ENCODE assay signal across 31 cellular contexts in the genomic region with DNA sequence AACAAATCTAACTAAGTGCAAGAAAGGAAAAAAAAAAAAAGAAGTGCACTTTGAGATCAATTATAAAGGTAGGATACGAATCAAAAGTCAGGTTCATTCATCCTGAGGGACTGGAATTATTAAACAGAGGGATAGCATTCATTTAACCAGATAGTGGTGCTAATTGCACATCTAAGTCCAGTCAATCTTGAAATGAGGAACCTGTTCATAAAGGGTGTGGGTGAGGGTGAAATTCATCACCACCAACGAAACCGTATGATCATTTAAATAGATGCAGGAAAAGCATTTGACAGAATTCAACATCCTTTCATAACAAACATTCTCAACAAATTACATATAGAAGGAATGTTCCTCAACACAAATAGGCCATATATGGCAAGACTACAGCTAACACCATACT. TPM values are rescaled to one million over a fixed set of nuclear protein-coding genes. Genes with fewer than 3 reads are reported as not detected.
DNase-seq lines count a peak whose midpoint lies in the region; ATAC-seq, FAIRE-seq and TF ChIP-seq lines count a peak whose summit lies in the region.
"Had no signal": no experiment of that assay in that cellular context is flagged by ENCODE, and none has a peak within 500 bp of the region (broad histone marks: within the 10 kb centered on the region; RNA-seq: fewer than 3 reads in every experiment).

No MANE protein-coding gene starts in this region.

- H3K79me2 ChIP-seq in GM12878 (ENCODE audit: control insufficient read depth, insufficient read depth, low read length) (peaks cover 42% of the 10 kb centered on the region), OCI-LY7 (ENCODE audit: insufficient read depth, low read depth, low read length) (peaks cover 56% of the 10 kb centered on the region)

- no peak for ATAC-seq in GM12878
- ATAC-seq in GM19463 (IDR thresholded peaks at IDR 0.05; ENCODE audit: unreplicated experiment) = no peak

- H3K9me3 ChIP-seq in GM12878 (replicated peaks; ENCODE audit: control insufficient read depth, insufficient read depth, low read length) = peaks cover 5% of the 10 kb centered on the region; the same call in 2 of the 3 replicates
- peaks cover 12% of the 10 kb centered on the region; the same call in 1 of the 2 replicates for H3K9me3 ChIP-seq in OCI-LY7 (ENCODE audit: low read length)
- H3K9me3 ChIP-seq: HAP-1 had no signal

- peaks cover 1 to 20% of the 10 kb centered on the region in 2 experiments for H3K36me3 ChIP-seq in GM12878 (ENCODE audit: control insufficient read depth in 2 of 2, insufficient read depth in 2 of 2, low read length in 1 of 2)
- peaks cover 66% of the 10 kb centered on the region for H3K36me3 ChIP-seq in OCI-LY7 (ENCODE audit: insufficient read depth, low read length)
- H3K36me3 ChIP-seq: HAP-1, WERI-Rb-1 had no signal

- FAIRE-seq in GM12878 (lab: Jason Lieb, UNC) = no peak
- FAIRE-seq: G401.6, HTR-8/SVneo had no signal

- in situ Hi-C loops in GM12878 (cut with MboI) = no loop called here

- H3K9me3 Mint-ChIP-seq in activated naive CD8-positive, alpha-beta T cell (ENCODE audit: low read depth) = no peaks in the 10 kb centered on the region
- peaks cover 3% of the 10 kb centered on the region for H3K9me3 Mint-ChIP-seq in activated naive CD8-positive, alpha-beta T cell treated with anti-CD3 and anti-CD28 coated beads for 36 hours

- CTCF ChIA-PET in GM12878 (lab: Yijun Ruan, JAX) (interaction anchor here (1.4 kb wide), 1 partner anchor 162 kb away, joined by 4 read pairs; no protein-coding TSS in a partner anchor), OCI-LY7 (lab: Charles Lee; ENCODE audit: unreplicated experiment) (no interaction called here)

- no peak overlapping the region for H3K9ac ChIP-seq in GM12878 (ENCODE audit: control insufficient read depth, insufficient read depth, low read length)

- H3K4me3 ChIP-seq in GM12878 (no peak overlapping the region), dorsolateral prefrontal cortex (no peak overlapping the region), OCI-LY7 (ENCODE audit: low read depth, low read length, poor library complexity, severe bottlenecking) (no peak overlapping the region)
- H3K4me3 ChIP-seq: HAP-1, lung, PC-9 had no signal

- no peaks in the 10 kb centered on the region for H3K27me3 Mint-ChIP-seq in activated naive CD8-positive, alpha-beta T cell
- H3K27me3 Mint-ChIP-seq in activated naive CD8-positive, alpha-beta T cell treated with anti-CD3 and anti-CD28 coated beads for 36 hours = no peaks in the 10 kb centered on the region
- H3K27me3 Mint-ChIP-seq: activated CD4-positive, alpha-beta memory T cell treated with anti-CD3 and anti-CD28 coated beads for 36 hours had no signal

- H3K36me3 Mint-ChIP-seq in activated naive CD8-positive, alpha-beta T cell = peaks cover 17% of the 10 kb centered on the region
- peaks cover 36% of the 10 kb centered on the region for H3K36me3 Mint-ChIP-seq in activated naive CD8-positive, alpha-beta T cell treated with anti-CD3 and anti-CD28 coated beads for 36 hours

- 0 out of 2 replicates have a peak overlapping the region, but pooled peaks have one; percentile 28 for H3K4me2 ChIP-seq in GM12878 (ENCODE audit: control insufficient read depth, insufficient read depth)
- no peak overlapping the region for H3K4me2 ChIP-seq in OCI-LY7 (ENCODE audit: low read length)
- H3K4me2 ChIP-seq: PC-9 had no signal

- H2AFZ ChIP-seq in GM12878 (ENCODE audit: control insufficient read depth, low read depth, low read length) (no peak overlapping the region), OCI-LY7 (ENCODE audit: low read length) (no peak overlapping the region)
- H2AFZ ChIP-seq: PC-9 had no signal

- H3K27ac Mint-ChIP-seq in activated naive CD8-positive, alpha-beta T cell = peak overlapping the region; percentile 16
- no peak overlapping the region for H3K27ac Mint-ChIP-seq in activated naive CD8-positive, alpha-beta T cell treated with anti-CD3 and anti-CD28 coated beads for 36 hours
- H3K27ac Mint-ChIP-seq: activated CD4-positive, alpha-beta memory T cell treated with anti-CD3 and anti-CD28 coated beads for 36 hours had no signal

- intact Hi-C loops in GM12878 (cut with micrococcal nuclease; ENCODE audit: unreplicated experiment) (loop anchor here (5.0 to 10.0 kb wide), 5 partner anchors 52 to 215 kb away; partner anchors contain the start of genes ARNT, CERS2 and ENSA), dorsolateral prefrontal cortex (cut with DNase I) (no loop called here), OCI-LY7 (cut with micrococcal nuclease; ENCODE audit: unreplicated experiment) (no loop called here)

- no peak for TF ChIP-seq POLR2A in GM12878 (IDR thresholded peaks at IDR 0.05; ENCODE audit: low read depth, low read length)

- H3K9me2 ChIP-seq in OCI-LY7 (ENCODE audit: insufficient read depth, low read length) = no peaks in the 10 kb centered on the region

- H3K4me1 ChIP-seq in GM12878 (ENCODE audit: control insufficient read depth, insufficient read depth, low read length) (peaks cover 6% of the 10 kb centered on the region), OCI-LY7 (ENCODE audit: insufficient read depth, low read length, poor library complexity, severe bottlenecking) (peaks cover 17% of the 10 kb centered on the region)
- H3K4me1 ChIP-seq: HAP-1 had no signal

- H3K4me3 Mint-ChIP-seq in activated naive CD8-positive, alpha-beta T cell = no peak overlapping the region
- no peak overlapping the region for H3K4me3 Mint-ChIP-seq in activated naive CD8-positive, alpha-beta T cell treated with anti-CD3 and anti-CD28 coated beads for 36 hours
- H3K4me3 Mint-ChIP-seq: activated CD4-positive, alpha-beta memory T cell treated with anti-CD3 and anti-CD28 coated beads for 36 hours had no signal

- no peak overlapping the region for H3K27ac ChIP-seq in GM12878 (ENCODE audit: control insufficient read depth, insufficient read depth)
- no peak overlapping the region for H3K27ac ChIP-seq in dorsolateral prefrontal cortex
- no peak overlapping the region for H3K27ac ChIP-seq in OCI-LY7 (ENCODE audit: low read depth, low read length, poor library complexity, severe bottlenecking)
- H3K27ac ChIP-seq: C4-2B, epithelial cell of prostate, PC-9, WERI-Rb-1 had no signal

- SMC1A ChIA-PET in GM12878 (lab: Charles Lee; ENCODE audit: uncharacterized antibody, unreplicated experiment) = interaction anchor here (1.3 kb wide), 1 partner anchor 11 kb away, joined by 5 read pairs; no protein-coding TSS in a partner anchor

- no peaks in the 10 kb centered on the region; the same call in 1 of the 2 replicates for H4K20me1 ChIP-seq in GM12878 (ENCODE audit: control insufficient read depth, insufficient read depth)
- no peaks in the 10 kb centered on the region for H4K20me1 ChIP-seq in OCI-LY7 (ENCODE audit: insufficient read depth, low read length)

- TF ChIP-seq EP300 in GM12878 (IDR thresholded peaks at IDR 0.05; ENCODE audit: borderline replicate concordance in 1 of 2, control insufficient read depth in 1 of 2, low read depth in 2 of 2, low read length in 2 of 2) = no peak

- no peak for TF ChIP-seq CTCF in GM12878 (IDR thresholded peaks at IDR 0.05 in 2 of 3, conservative IDR thresholded peaks at IDR 0.05 in 1 of 3; ENCODE audit: control insufficient read depth in 2 of 3, extremely low read depth in 1 of 3, insufficient read depth in 1 of 3, low read depth in 3 of 3, low read length in 3 of 3)
- TF ChIP-seq CTCF in dorsolateral prefrontal cortex (IDR thresholded peaks at IDR 0.05 in 54 of 56, conservative IDR thresholded peaks at IDR 0.05 in 2 of 56; ENCODE audit: low read depth in 1 of 56, partially characterized antibody in 56 of 56) = no peak
- TF ChIP-seq CTCF in OCI-LY7 (conservative IDR thresholded peaks at IDR 0.05; ENCODE audit: low read length) = no peak

- peaks cover 39% of the 10 kb centered on the region for H3K4me1 Mint-ChIP-seq in activated naive CD8-positive, alpha-beta T cell (ENCODE audit: low read depth)
- H3K4me1 Mint-ChIP-seq in activated naive CD8-positive, alpha-beta T cell treated with anti-CD3 and anti-CD28 coated beads for 36 hours = peaks cover 29% of the 10 kb centered on the region

- TF ChIP-seq RAD21 in GM12878 (IDR thresholded peaks at IDR 0.05; ENCODE audit: insufficient read depth, low read depth, low read length) = 0 out of 2 replicates have a peak, but pooled peaks have one; percentile 20

- no peak for DNase-seq in activated naive CD8-positive, alpha-beta T cell treated with anti-CD3 and anti-CD28 coated beads for 36 hours
- DNase-seq in NOMO-1 treated with dmso at 0.1 percent for 144 hours (lab: John Stamatoyannopoulos, UW; ENCODE audit: unreplicated experiment) (peak; percentile 26), GM12878 (ENCODE audit: low read depth, low spot score) (no peak), cerebellar cortex (ENCODE audit: low spot score) (no peak), dorsolateral prefrontal cortex (no peak), OCI-LY7 (ENCODE audit: low spot score) (no peak)
- DNase-seq: activated CD4-positive, alpha-beta memory T cell treated with anti-CD3 and anti-CD28 coated beads for 36 hours; activated naive CD4-positive, alpha-beta T cell; activated T-cell treated with anti-CD3 and anti-CD28 coated beads for 4 hours; aorta; caudate nucleus; islet precursor cell; Karpas-422; NCI-H2171; PC-9; retina; SHP77 treated with DMSO at 0.1 percent for 48 hours; stimulated activated CD4-positive, alpha-beta T cell treated with anti-CD3 and anti-CD28 coated beads, Interleukin-12 subunit alpha, Interleukin-12 subunit beta, amount 100 ng/mL, for 4 hours; stimulated activated CD8-positive, alpha-beta memory T cell treated with anti-CD3 and anti-CD28 coated beads, Interleukin-4, amount 100 ng/mL, for 48 hours; WERI-Rb-1 had no signal

- POLR2A ChIA-PET in GM12878 (lab: Charles Lee) (interaction anchor here (0.6 kb wide), 1 partner anchor 27 kb away, joined by 3 read pairs; no protein-coding TSS in a partner anchor), OCI-LY7 (lab: Charles Lee) (interaction anchor here (0.6 kb wide), 1 partner anchor 7 kb away, joined by 4 read pairs; no protein-coding TSS in a partner anchor)

- BruUV-seq in GM12878 (replicated peaks; lab: Mats Ljungman, UMichigan) (no TSS peak), OCI-LY7 (replicated peaks; lab: Mats Ljungman, UMichigan) (no TSS peak)

- H3K27me3 ChIP-seq in GM12878 (replicated peaks in 1 of 2; ENCODE audit: control insufficient read depth in 2 of 2, insufficient read depth in 2 of 2, low read length in 1 of 2) (no peaks in the 10 kb centered on the region), dorsolateral prefrontal cortex (no peaks in the 10 kb centered on the region)

- WGBS in GM12878 (ENCODE audit: insufficient coverage, insufficient replicate concordance, low lambda C conversion rate, missing lambda C conversion rate) = 88% methylated on average over 3 of the region's 3 CpGs

- RAD21 ChIA-PET in GM12878 (lab: Charles Lee; ENCODE audit: unreplicated experiment) = interaction anchor here (1.2 kb wide), 1 partner anchor 163 kb away, joined by 3 read pairs; no protein-coding TSS in a partner anchor

RNA-seq across cellular contexts. Expression of gene CTSS, which starts 5.6 kb away (rescaled TPM):
- total RNA-seq in activated naive CD8-positive, alpha-beta T cell treated with anti-CD3 and anti-CD28 coated beads for 36 hours = 10 to 100 TPM; 38.5 to 38.9 TPM
- 122 and 124 TPM in 2 replicates for total RNA-seq in GM12878 (2013; cell fraction: nucleolus; rRNA removed)
- total RNA-seq in GM12878 (2014; rRNA removed) (32.8 and 52.8 TPM in 2 replicates), GM12878 (2014; rRNA removed; fragmentation: Illumina TruSeq; extraction: Trizol) (75.1 and 75.2 TPM in 2 replicates), GM12878 (2021) (49.9 and 50.3 TPM in 2 replicates), dorsolateral prefrontal cortex (10 to 100 TPM in 97 of 120 experiments, 1 to 10 TPM in 23; 5.5 to 53.6 (median 14.7) TPM), OCI-LY7 (2022) (40.6 and 42.6 TPM in 2 replicates)
- polyA plus RNA-seq in GM12878 (2011; ENCODE audit: low read depth) = 51.8 TPM
- polyA plus RNA-seq in GM12878 (2011; rRNA removed) (174 and 224 TPM in 2 replicates), GM12878 (2014; fragmentation: Illumina TruSeq; extraction: Trizol) (57.7 and 77.7 TPM in 2 replicates), GM12878 (2014; fragmentation: Nextera tagmentation; extraction: Ambion mirVana) (10 to 100 TPM; 68.6 to 84.8 TPM), GM12878 (2014; rRNA removed) (52.6 and 64.0 TPM in 2 replicates), GM12878 (2016; fragmentation: Nextera tagmentation; extraction: Ambion mirVana) (10 to 100 TPM; 49.4 to 52.4 TPM)
- 87.0 TPM in 2 replicates for polyA plus RNA-seq in GM12878 (2011; cell fraction: cytosol; rRNA removed)
- polyA plus RNA-seq in GM12878 (2011; cell fraction: nucleus; rRNA removed) = 20.9 and 23.9 TPM in 2 replicates
- 75.8 and 109 TPM in 2 replicates for polyA plus RNA-seq in GM12878 (2012)
- polyA minus RNA-seq in GM12878 (2011; rRNA and poly(A)+ RNA removed) = 102 and 156 TPM in 2 replicates
- polyA minus RNA-seq in GM12878 (2011; cell fraction: cytosol; rRNA and poly(A)+ RNA removed) = 37.6 and 40.0 TPM in 2 replicates
- polyA minus RNA-seq in GM12878 (2011; cell fraction: nucleus; rRNA and poly(A)+ RNA removed) = 10.3 and 13.8 TPM in 2 replicates
- total RNA-seq in OCI-LY7 (2014; rRNA removed; shearing (Covaris generic)) = 38.7 and 47.4 TPM in 2 replicates

RNA-seq across cellular contexts. Expression of gene HORMAD1, which starts 39.3 kb away (rescaled TPM):
- total RNA-seq in activated naive CD8-positive, alpha-beta T cell treated with anti-CD3 and anti-CD28 coated beads for 36 hours = not detected
- total RNA-seq in GM12878 (2013; cell fraction: nucleolus; rRNA removed) = 0.81 TPM in 1 of 2 replicates, not detected in the other
- 0.22 TPM in 1 of 2 replicates, not detected in the other for total RNA-seq in GM12878 (2014; rRNA removed)
- total RNA-seq in GM12878 (2014; rRNA removed; fragmentation: Illumina TruSeq; extraction: Trizol) = 0.22 and 0.28 TPM in 2 replicates
- not detected in 2 replicates for total RNA-seq in GM12878 (2021)
- polyA plus RNA-seq in GM12878 (2011; ENCODE audit: low read depth) = not detected
- polyA plus RNA-seq in GM12878 (2011; rRNA removed) = 0.08 and 0.27 TPM in 2 replicates
- polyA plus RNA-seq in GM12878 (2011; cell fraction: cytosol; rRNA removed) = not detected in 2 replicates
- 0.27 and 0.32 TPM in 2 replicates for polyA plus RNA-seq in GM12878 (2011; cell fraction: nucleus; rRNA removed)
- polyA plus RNA-seq in GM12878 (2012) = 0.15 TPM in 1 of 2 replicates, not detected in the other
- polyA plus RNA-seq in GM12878 (2014; fragmentation: Illumina TruSeq; extraction: Trizol) = 0.78 TPM in 1 of 2 replicates, not detected in the other
- polyA plus RNA-seq in GM12878 (2014; fragmentation: Nextera tagmentation; extraction: Ambion mirVana) = not detected
- 0.22 TPM in 1 of 2 replicates, not detected in the other for polyA plus RNA-seq in GM12878 (2014; rRNA removed)
- under 1 TPM in 1 of 2 experiments, not detected in 1; 0.18 TPM for polyA plus RNA-seq in GM12878 (2016; fragmentation: Nextera tagmentation; extraction: Ambion mirVana)
- not detected in 2 replicates for polyA minus RNA-seq in GM12878 (2011; rRNA and poly(A)+ RNA removed)
- not detected in 2 replicates for polyA minus RNA-seq in GM12878 (2011; cell fraction: cytosol; rRNA and poly(A)+ RNA removed)
- not detected in 2 replicates for polyA minus RNA-seq in GM12878 (2011; cell fraction: nucleus; rRNA and poly(A)+ RNA removed)
- total RNA-seq in dorsolateral prefrontal cortex = 1 to 10 TPM in 32 of 120 experiments, under 1 TPM in 44, not detected in 44; 0.40 to 3.7 (median 0.94) TPM
- total RNA-seq in OCI-LY7 (2014; rRNA removed; shearing (Covaris generic)) = not detected in 2 replicates
- 0.22 and 0.89 TPM in 2 replicates for total RNA-seq in OCI-LY7 (2022)
- total RNA-seq: A673; activated CD4-positive, alpha-beta memory T cell treated with anti-CD3 and anti-CD28 coated beads for 36 hours; PC-9; T-helper 1 cell treated with Interleukin-12 subunit alpha and Interleukin-12 subunit beta and Interleukin-4 antibody, amounts not matched to agents 30 ng/mL and 1 ng/mL, for 36 hours had no signal
- polyA plus RNA-seq: aorta, urinary bladder had no signal

RNA-seq across cellular contexts. Expression of gene CTSK, which starts 48.1 kb away (rescaled TPM):
- total RNA-seq in activated naive CD8-positive, alpha-beta T cell treated with anti-CD3 and anti-CD28 coated beads for 36 hours = 1 to 10 TPM; 2.4 to 2.6 TPM
- 1.6 and 2.9 TPM in 2 replicates for total RNA-seq in GM12878 (2013; cell fraction: nucleolus; rRNA removed)
- 0.40 and 0.87 TPM in 2 replicates for total RNA-seq in GM12878 (2014; rRNA removed)
- 0.76 and 0.88 TPM in 2 replicates for total RNA-seq in GM12878 (2014; rRNA removed; fragmentation: Illumina TruSeq; extraction: Trizol)
- 0.77 and 0.90 TPM in 2 replicates for total RNA-seq in GM12878 (2021)
- polyA plus RNA-seq in GM12878 (2011; ENCODE audit: low read depth) = 3.2 TPM
- polyA plus RNA-seq in GM12878 (2011; rRNA removed) = 1.8 and 2.2 TPM in 2 replicates
- polyA plus RNA-seq in GM12878 (2011; cell fraction: cytosol; rRNA removed) = 1.0 and 1.4 TPM in 2 replicates
- polyA plus RNA-seq in GM12878 (2011; cell fraction: nucleus; rRNA removed) = 6.0 TPM in 2 replicates
- polyA plus RNA-seq in GM12878 (2012) = 1.4 and 2.7 TPM in 2 replicates
- 1.1 TPM in 2 replicates for polyA plus RNA-seq in GM12878 (2014; fragmentation: Illumina TruSeq; extraction: Trizol)
- under 1 TPM; 0.42 to 0.44 TPM for polyA plus RNA-seq in GM12878 (2014; fragmentation: Nextera tagmentation; extraction: Ambion mirVana)
- polyA plus RNA-seq in GM12878 (2014; rRNA removed) = 1.9 and 3.1 TPM in 2 replicates
- 1 to 10 TPM in 1 of 2 experiments, under 1 TPM in 1; 0.54 to 1.1 TPM for polyA plus RNA-seq in GM12878 (2016; fragmentation: Nextera tagmentation; extraction: Ambion mirVana)
- polyA minus RNA-seq in GM12878 (2011; rRNA and poly(A)+ RNA removed) = 0.66 and 1.6 TPM in 2 replicates
- polyA minus RNA-seq in GM12878 (2011; cell fraction: cytosol; rRNA and poly(A)+ RNA removed) = not detected in 2 replicates
- 0.60 and 1.5 TPM in 2 replicates for polyA minus RNA-seq in GM12878 (2011; cell fraction: nucleus; rRNA and poly(A)+ RNA removed)
- total RNA-seq in dorsolateral prefrontal cortex = 10 to 100 TPM in 24 of 120 experiments, 1 to 10 TPM in 96; 3.8 to 16.2 (median 8.0) TPM
- total RNA-seq in OCI-LY7 (2014; rRNA removed; shearing (Covaris generic)) = 1.6 and 1.8 TPM in 2 replicates
- 1.8 and 2.1 TPM in 2 replicates for total RNA-seq in OCI-LY7 (2022)
